ENCODE assay signal across 17 cellular contexts in genomic region chr6:11040134-11040533, GRCh38. TPM values are rescaled to one million over a fixed set of nuclear protein-coding genes. Genes with fewer than 3 reads are reported as not detected.
DNase-seq lines count a peak whose midpoint lies in the region; ATAC-seq, FAIRE-seq and TF ChIP-seq lines count a peak whose summit lies in the region.
"Had no signal": no experiment of that assay in that cellular context is flagged by ENCODE, and none has a peak within 500 bp of the region (broad histone marks: within the 10 kb centered on the region; RNA-seq: fewer than 3 reads in every experiment).

No MANE protein-coding gene starts in this region.

- peaks cover 73% of the 10 kb centered on the region for H3K4me1 Mint-ChIP-seq in brain

- H3K4me3 ChIP-seq in HepG2 (replicated peaks in 1 of 3; ENCODE audit: insufficient read depth in 1 of 3, low read depth in 2 of 3, low read length in 3 of 3) (peak overlapping the region in 2 of 3 experiments; percentile 19 to 32; a peak in 5 of 6 replicates), right lobe of liver (no peak overlapping the region), MG63 (peak overlapping the region; percentile 19)
- H3K4me3 ChIP-seq: SJCRH30 had no signal

- WGBS in HepG2 (ENCODE audit: low lambda C conversion rate), result 34% methylated on average over 3 of the region's 3 CpGs
- 37% methylated on average over 3 of the region's 3 CpGs for WGBS in right lobe of liver (ENCODE audit: insufficient coverage, low coverage, low lambda C conversion rate, missing lambda C conversion rate)

- FAIRE-seq in HepG2 (lab: Jason Lieb, UNC), result no peak

- H3K9me3 Mint-ChIP-seq in brain, result peaks cover 0 to 9% (median 5%) of the 10 kb centered on the region in 5 experiments

- TF ChIP-seq EP300 in HepG2 (IDR thresholded peaks at IDR 0.05; ENCODE audit: low read depth in 2 of 2, low read length in 2 of 2) (no peak), HepG2 (CRISPR knock-in tag; IDR thresholded peaks at IDR 0.05; ENCODE audit: borderline replicate concordance) (no peak)

- POLR2A ChIA-PET in HepG2 (lab: Yijun Ruan, JAX), result interaction anchor here (0.7 to 6.1 kb wide), 7 partner anchors 16 to 86 kb away, joined by 3 to 52 read pairs (median 4); partner anchors contain the start of gene SMIM13

- H3K27me3 ChIP-seq in HepG2 (ENCODE audit: control insufficient read depth in 1 of 2, insufficient read depth in 2 of 2, low read length in 2 of 2) (no peaks in the 10 kb centered on the region; a peak in 1 of 5 replicates), right lobe of liver (no peaks in the 10 kb centered on the region), MG63 (no peaks in the 10 kb centered on the region)
- H3K27me3 ChIP-seq: SJCRH30 had no signal

- H3K27ac Mint-ChIP-seq in brain, result peak overlapping the region in 1 of 5 experiments; percentile 80
- H3K27ac Mint-ChIP-seq: CD4-positive, CD25-positive, alpha-beta regulatory T cell had no signal

- H3K9me3 ChIP-seq in HepG2 (ENCODE audit: low read length), result no peaks in the 10 kb centered on the region
- H3K9me3 ChIP-seq in right lobe of liver, result no peaks in the 10 kb centered on the region
- no peaks in the 10 kb centered on the region for H3K9me3 ChIP-seq in MG63
- H3K9me3 ChIP-seq: SJCRH30 had no signal

- intact Hi-C loops in HepG2 (cut with micrococcal nuclease; ENCODE audit: unreplicated experiment) (loop anchor here (10.0 kb wide), 1 partner anchor 45 kb away; no protein-coding TSS in a partner anchor), right lobe of liver (cut with DNase I) (no loop called here)

- peaks cover 84% of the 10 kb centered on the region for H3K79me2 ChIP-seq in HepG2 (ENCODE audit: insufficient read depth, low read length)

- H3K36me3 ChIP-seq in HepG2 (replicated peaks in 1 of 2; ENCODE audit: control insufficient read depth in 1 of 2, insufficient read depth in 2 of 2, low read length in 2 of 2) (no peaks in the 10 kb centered on the region; a peak in 1 of 5 replicates), right lobe of liver (no peaks in the 10 kb centered on the region), MG63 (no peaks in the 10 kb centered on the region)
- H3K36me3 ChIP-seq: SJCRH30 had no signal

- H3K36me3 Mint-ChIP-seq in brain, result no peaks in the 10 kb centered on the region
- H3K36me3 Mint-ChIP-seq: CD4-positive, CD25-positive, alpha-beta regulatory T cell had no signal

- H3K4me2 ChIP-seq in HepG2 (ENCODE audit: low read depth, low read length), result peak overlapping the region; percentile 92

- no peak for TF ChIP-seq CTCF in HepG2 (CRISPR knock-in tag; IDR thresholded peaks at IDR 0.05)
- TF ChIP-seq CTCF in right lobe of liver (IDR thresholded peaks at IDR 0.05), result no peak
- no peak for TF ChIP-seq CTCF in brain (conservative IDR thresholded peaks at IDR 0.05)

- BruUV-seq in HepG2 (replicated peaks; lab: Mats Ljungman, UMichigan), result no TSS peak

- H3K27ac ChIP-seq in HepG2 (ENCODE audit: extremely low read length, insufficient read depth, low read length), result peak overlapping the region; percentile 55
- H3K27ac ChIP-seq in right lobe of liver, result no peak overlapping the region
- H3K27ac ChIP-seq: SJCRH30 had no signal

- DNase-seq in HepG2 (ENCODE audit: low spot score) (no peak), right lobe of liver (no peak), MG63 (peak; percentile 20), ecto neural progenitor cell (ENCODE audit: low spot score) (no peak), ureter (ENCODE audit: low spot score) (no peak)
- DNase-seq in activated T-cell treated with anti-CD3 and anti-CD28 coated beads, Interleukin-2, amount 50 U/mL, for 1 hour, result no peak
- no peak for DNase-seq in activated CD8-positive, alpha-beta memory T cell treated with anti-CD3 and anti-CD28 coated beads, Interleukin-2, amount 50 U/mL, for 4 hours
- DNase-seq: CD4-positive, CD25-positive, alpha-beta regulatory T cell; DMS79; KBM-7; NCI-H1417 treated with DMSO at 0.1 percent for 48 hours; NCI-H1930; NCI-H345; NCI-H526 treated with DMSO at 0.1 percent for 48 hours; PC-3; SJCRH30 had no signal

- no peaks in the 10 kb centered on the region for H4K20me1 ChIP-seq in HepG2 (ENCODE audit: insufficient read depth, low read length)

- ATAC-seq in HepG2 (no peak), right lobe of liver (no peak)
- ATAC-seq: PC-3 had no signal

- in situ Hi-C loops in HepG2 (cut with HindIII; ENCODE audit: extremely low pct_ligation_motif_present, low pct_unique_long_range_greater_than_20kb), result loop anchor here (5.0 kb wide), 1 partner anchor 83 kb away; no protein-coding TSS in a partner anchor

- peak overlapping the region; percentile 59 for H3K9ac ChIP-seq in HepG2 (ENCODE audit: insufficient read depth, low read depth, low read length)

- no peak for TF ChIP-seq RAD21 in HepG2 (CRISPR knock-in tag; IDR thresholded peaks at IDR 0.05)

- no peak overlapping the region for H2AFZ ChIP-seq in HepG2 (ENCODE audit: low read length)

- peaks cover 80% of the 10 kb centered on the region for H3K4me1 ChIP-seq in HepG2 (ENCODE audit: insufficient read depth, low read length)
- H3K4me1 ChIP-seq in right lobe of liver, result peaks cover 0 to 8% (median 0%) of the 10 kb centered on the region in 4 donors
- H3K4me1 ChIP-seq: SJCRH30 had no signal

- CTCF ChIA-PET in HepG2 (lab: Yijun Ruan, JAX; ENCODE audit: low intra/inter-chr PET ratio, low total read pairs), result interaction anchor here (1.0 kb wide), 1 partner anchor 27 kb away, joined by 3 read pairs; no protein-coding TSS in a partner anchor

- peak overlapping the region in 3 of 5 experiments; percentile 14 to 68 (median 54) for H3K4me3 Mint-ChIP-seq in brain
- H3K4me3 Mint-ChIP-seq: CD4-positive, CD25-positive, alpha-beta regulatory T cell had no signal

- TF ChIP-seq POLR2A in HepG2 (IDR thresholded peaks at IDR 0.05; ENCODE audit: insufficient read depth in 1 of 2, low read depth in 2 of 2, low read length in 2 of 2), result no peak
- no peak for TF ChIP-seq POLR2A in right lobe of liver (IDR thresholded peaks at IDR 0.05)

- peaks cover 5% of the 10 kb centered on the region for H3K27me3 Mint-ChIP-seq in brain

TF ChIP-seq in HepG2, 621 proteins besides CTCF, POLR2A, EP300 and RAD21 (continues in another document):
- TF ChIP-seq GZF1 (CRISPR knock-in tag; IDR thresholded peaks at IDR 0.05), result peak; percentile 96

RNA-seq across cellular contexts. Expression of gene ELOVL2, which starts 4.0 kb away (rescaled TPM):
- total RNA-seq in HepG2 (2016; rRNA removed; fragmentation: Illumina TruSeq; extraction: Trizol), result 60.1 and 65.4 TPM in 2 replicates
- total RNA-seq in HepG2 (2016; cell fraction: cytosol; rRNA removed; fragmentation: Illumina TruSeq; extraction: Trizol; ENCODE audit: low read depth), result 16.2 and 17.4 TPM in 2 replicates
- 56.0 and 65.6 TPM in 2 replicates for total RNA-seq in HepG2 (2016; cell fraction: insoluble cytoplasmic fraction; rRNA removed; fragmentation: Illumina TruSeq; extraction: Trizol)
- 63.8 and 70.3 TPM in 2 replicates for total RNA-seq in HepG2 (2016; cell fraction: membrane; rRNA removed; fragmentation: Illumina TruSeq; extraction: Trizol)
- total RNA-seq in HepG2 (2016; cell fraction: nucleus; rRNA removed; fragmentation: Illumina TruSeq; extraction: Trizol), result 58.7 and 63.1 TPM in 2 replicates
- polyA plus RNA-seq in HepG2 (2011; rRNA removed), result 32.1 and 43.6 TPM in 2 replicates
- polyA plus RNA-seq in HepG2 (2011; cell fraction: cytosol; rRNA removed), result 20.8 and 31.9 TPM in 2 replicates
- 13.8 and 15.2 TPM in 2 replicates for polyA plus RNA-seq in HepG2 (2011; cell fraction: nucleus; rRNA removed)
- polyA plus RNA-seq in HepG2 (2012), result 48.1 and 62.3 TPM in 2 replicates
- 17.6 and 20.3 TPM in 2 replicates for polyA plus RNA-seq in HepG2 (2016; cell fraction: cytosol; fragmentation: Illumina TruSeq; extraction: Trizol; ENCODE audit: low read depth)
- 68.4 and 70.1 TPM in 2 replicates for polyA plus RNA-seq in HepG2 (2016; cell fraction: insoluble cytoplasmic fraction; fragmentation: Illumina TruSeq; extraction: Trizol; ENCODE audit: low read depth)
- 54.8 and 56.6 TPM in 2 replicates for polyA plus RNA-seq in HepG2 (2016; cell fraction: membrane; fragmentation: Illumina TruSeq; extraction: Trizol; ENCODE audit: low read depth)
- 89.1 and 92.2 TPM in 2 replicates for polyA plus RNA-seq in HepG2 (2016; cell fraction: nucleus; fragmentation: Illumina TruSeq; extraction: Trizol; ENCODE audit: insufficient read depth, low read depth)
- polyA minus RNA-seq in HepG2 (2011; rRNA and poly(A)+ RNA removed; ENCODE audit: low replicate concordance), result 43.3 TPM in 1 of 2 replicates, not detected in the other
- polyA minus RNA-seq in HepG2 (2011; cell fraction: cytosol; rRNA and poly(A)+ RNA removed), result 26.2 and 28.8 TPM in 2 replicates
- 17.1 and 19.9 TPM in 2 replicates for polyA minus RNA-seq in HepG2 (2011; cell fraction: nucleus; rRNA and poly(A)+ RNA removed)
- 10 to 100 TPM in 5 of 6 experiments, 1 to 10 TPM in 1; 7.1 to 24.4 (median 14.4) TPM for total RNA-seq in right lobe of liver
- 41.8 and 56.3 TPM in 2 replicates for total RNA-seq in MG63 (2014; rRNA removed; shearing (Covaris generic); ENCODE audit: low replicate concordance)
- polyA plus RNA-seq in brain (ENCODE audit: insufficient read depth, low read depth, low replicate concordance), result 25.3 TPM
- total RNA-seq in ureter, result 0.31 TPM
- total RNA-seq: CD4-positive, CD25-positive, alpha-beta regulatory T cell had no signal
- polyA plus RNA-seq: CD4-positive, CD25-positive, alpha-beta regulatory T cell had no signal

RNA-seq across cellular contexts. Expression of gene SMIM13, which starts 53.5 kb away (rescaled TPM):
- total RNA-seq in HepG2 (2016; rRNA removed; fragmentation: Illumina TruSeq; extraction: Trizol), result 9.5 and 10.2 TPM in 2 replicates
- total RNA-seq in HepG2 (2016; cell fraction: cytosol; rRNA removed; fragmentation: Illumina TruSeq; extraction: Trizol; ENCODE audit: low read depth), result 7.2 and 7.8 TPM in 2 replicates
- total RNA-seq in HepG2 (2016; cell fraction: insoluble cytoplasmic fraction; rRNA removed; fragmentation: Illumina TruSeq; extraction: Trizol), result 8.5 and 9.8 TPM in 2 replicates
- 10.2 and 12.9 TPM in 2 replicates for total RNA-seq in HepG2 (2016; cell fraction: membrane; rRNA removed; fragmentation: Illumina TruSeq; extraction: Trizol)
- total RNA-seq in HepG2 (2016; cell fraction: nucleus; rRNA removed; fragmentation: Illumina TruSeq; extraction: Trizol), result 12.8 and 14.5 TPM in 2 replicates
- 2.5 and 2.7 TPM in 2 replicates for polyA plus RNA-seq in HepG2 (2011; rRNA removed)
- 1.2 and 1.9 TPM in 2 replicates for polyA plus RNA-seq in HepG2 (2011; cell fraction: cytosol; rRNA removed)
- polyA plus RNA-seq in HepG2 (2011; cell fraction: nucleus; rRNA removed), result 1.6 and 2.3 TPM in 2 replicates
- 6.0 and 6.5 TPM in 2 replicates for polyA plus RNA-seq in HepG2 (2012)
- polyA plus RNA-seq in HepG2 (2016; cell fraction: cytosol; fragmentation: Illumina TruSeq; extraction: Trizol; ENCODE audit: low read depth), result 11.0 and 14.0 TPM in 2 replicates
- polyA plus RNA-seq in HepG2 (2016; cell fraction: insoluble cytoplasmic fraction; fragmentation: Illumina TruSeq; extraction: Trizol; ENCODE audit: low read depth), result 10.4 and 11.8 TPM in 2 replicates
- 13.1 and 14.3 TPM in 2 replicates for polyA plus RNA-seq in HepG2 (2016; cell fraction: membrane; fragmentation: Illumina TruSeq; extraction: Trizol; ENCODE audit: low read depth)
- polyA plus RNA-seq in HepG2 (2016; cell fraction: nucleus; fragmentation: Illumina TruSeq; extraction: Trizol; ENCODE audit: insufficient read depth, low read depth), result 15.6 and 18.1 TPM in 2 replicates
- 1.7 and 2.9 TPM in 2 replicates for polyA minus RNA-seq in HepG2 (2011; rRNA and poly(A)+ RNA removed; ENCODE audit: low replicate concordance)
- polyA minus RNA-seq in HepG2 (2011; cell fraction: cytosol; rRNA and poly(A)+ RNA removed), result 2.0 and 5.2 TPM in 2 replicates
- polyA minus RNA-seq in HepG2 (2011; cell fraction: nucleus; rRNA and poly(A)+ RNA removed), result 10.0 and 11.2 TPM in 2 replicates
- 1 to 10 TPM; 6.4 to 9.5 (median 7.6) TPM for total RNA-seq in right lobe of liver
- total RNA-seq in MG63 (2014; rRNA removed; shearing (Covaris generic); ENCODE audit: low replicate concordance), result 18.6 and 27.3 TPM in 2 replicates
- 6.4 TPM for polyA plus RNA-seq in brain (ENCODE audit: insufficient read depth, low read depth, low replicate concordance)
- total RNA-seq in ureter, result 6.7 TPM

Comparison
In these comparisons a context has a peak if more than half of its experiments do, and no peak if none do; other contexts are left out.
1. H3K4me3 ChIP-seq: peak in HepG2 (2 of 3) and MG63 (single experiment); none in right lobe of liver (0 of 3).